Comparison of ENCODE assay signal across 16 cellular contexts in the genomic region with DNA sequence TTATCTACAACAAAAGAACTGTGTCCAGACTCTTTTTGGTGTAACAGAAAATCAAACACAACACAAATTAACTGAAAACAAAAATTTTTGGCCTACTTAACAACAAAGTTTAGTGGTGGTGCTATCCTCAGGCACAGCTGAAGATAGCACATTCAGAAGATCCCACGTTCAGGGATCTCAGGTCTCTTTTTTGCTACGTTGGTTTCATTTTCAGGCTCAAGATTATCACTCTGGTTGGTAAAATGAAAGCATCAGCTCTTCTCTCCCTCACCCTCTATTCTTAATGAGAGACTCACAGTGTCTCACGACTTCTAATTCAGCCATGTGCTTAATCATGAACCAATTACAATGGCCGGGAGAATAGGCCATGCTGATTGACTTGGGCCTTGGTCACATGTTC.
DNase-seq lines count a peak whose midpoint lies in the region; ATAC-seq and TF ChIP-seq lines count a peak whose summit lies in the region.
"Had no signal": no experiment of that assay in that cellular context is flagged by ENCODE, and none has a peak within 500 bp of the region (broad histone marks: within the 10 kb centered on the region; RNA-seq: fewer than 3 reads in every experiment).

No MANE protein-coding gene starts in this region.

- no peak for TF ChIP-seq POLR2A in esophagus squamous epithelium (IDR thresholded peaks at IDR 0.05)

- intact Hi-C loops in esophagus squamous epithelium (cut with DNase I) = no loop called here
- intact Hi-C loops in left lung (cut with DNase I) = no loop called here

- ATAC-seq in GM18517 (IDR thresholded peaks at IDR 0.05; ENCODE audit: unreplicated experiment) = peak; percentile 78
- ATAC-seq in GM19468 (IDR thresholded peaks at IDR 0.05; ENCODE audit: extremely low read depth, unreplicated experiment) = peak; percentile 91
- peak; percentile 89 for ATAC-seq in HG02798 (IDR thresholded peaks at IDR 0.05; ENCODE audit: poor library complexity, unreplicated experiment)
- peak; percentile 91 for ATAC-seq in HG03565 (IDR thresholded peaks at IDR 0.05; ENCODE audit: unreplicated experiment)
- ATAC-seq in left lung = no peak
- ATAC-seq: foreskin keratinocyte; natural killer cell treated with Interleukin-12 subunit alpha and Interleukin-12 subunit beta and Interleukin-15 and Interleukin-18, amount 100 ng/mL, for 72 hours had no signal

- no peaks in the 10 kb centered on the region for H3K27me3 ChIP-seq in esophagus squamous epithelium
- no peaks in the 10 kb centered on the region for H3K27me3 ChIP-seq in left lung
- H3K27me3 ChIP-seq: suprapubic skin had no signal

- H3K4me1 ChIP-seq in esophagus squamous epithelium (peaks cover 0 to 4% (median 0%) of the 10 kb centered on the region in 3 donors), left lung (no peaks in the 10 kb centered on the region)
- H3K4me1 ChIP-seq: foreskin keratinocyte, suprapubic skin had no signal

- no peak overlapping the region for H3K4me3 ChIP-seq in esophagus squamous epithelium
- H3K4me3 ChIP-seq in left lung = no peak overlapping the region
- H3K4me3 ChIP-seq: suprapubic skin had no signal

- H3K27ac ChIP-seq in esophagus squamous epithelium (no peak overlapping the region), left lung (no peak overlapping the region)
- H3K27ac ChIP-seq: foreskin keratinocyte, suprapubic skin had no signal

- WGBS in esophagus squamous epithelium, 2 donors = 84 to 92% methylated on average over 4 of the region's 4 CpGs

- no peak for DNase-seq in esophagus squamous epithelium (lab: John Stamatoyannopoulos, UW)
- DNase-seq in occipital lobe (lab: John Stamatoyannopoulos, UW) = no peak
- no peak for DNase-seq in activated gamma-delta T cell (lab: John Stamatoyannopoulos, UW)
- DNase-seq in left lung = no peak
- DNase-seq: activated CD4-positive, alpha-beta T cell treated with anti-CD3 and anti-CD28 coated beads for 1 hour; activated naive CD8-positive, alpha-beta T cell treated with anti-CD3 and anti-CD28 coated beads, Interleukin-2, amount 10 ng/mL, durations not matched to agents 7 days and 5 days; caudate nucleus; foreskin keratinocyte; NCI-H2029 treated with DMSO at 0.1 percent for 48 hours; NCI-H748 treated with DMSO at 0.1 percent for 48 hours had no signal

- H3K9me3 ChIP-seq in esophagus squamous epithelium (no peaks in the 10 kb centered on the region), left lung (no peaks in the 10 kb centered on the region)
- H3K9me3 ChIP-seq: suprapubic skin had no signal

- TF ChIP-seq CTCF in esophagus squamous epithelium (IDR thresholded peaks at IDR 0.05) = no peak
- TF ChIP-seq CTCF in left lung (IDR thresholded peaks at IDR 0.05) = no peak

- H3K36me3 ChIP-seq in esophagus squamous epithelium (no peaks in the 10 kb centered on the region), left lung (no peaks in the 10 kb centered on the region)
- H3K36me3 ChIP-seq: suprapubic skin had no signal
